25 cellular contexts compared by ENCODE assay signal in the genomic region with DNA sequence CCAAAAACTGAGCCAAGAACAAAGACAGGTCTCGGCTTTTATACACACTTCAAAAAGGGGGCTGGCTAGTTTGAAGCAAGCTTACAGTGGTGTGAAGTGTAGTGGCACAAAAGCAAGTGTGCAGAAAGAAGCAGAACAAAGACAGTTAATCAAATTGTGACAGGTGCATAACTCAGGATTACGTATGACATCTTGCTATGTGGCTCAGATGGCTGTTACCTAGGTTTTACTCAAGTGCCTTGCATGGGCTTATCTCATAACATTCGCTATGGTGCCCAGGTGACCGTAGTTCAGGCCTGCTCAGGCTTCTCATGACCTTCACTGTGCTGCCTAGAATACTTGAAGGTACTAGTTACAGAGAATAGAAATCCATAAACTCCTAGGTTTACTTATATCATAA.
DNase-seq lines count a peak whose midpoint lies in the region; ATAC-seq, FAIRE-seq and TF ChIP-seq lines count a peak whose summit lies in the region.
"Had no signal": no experiment of that assay in that cellular context is flagged by ENCODE, and none has a peak within 500 bp of the region (broad histone marks: within the 10 kb centered on the region; RNA-seq: fewer than 3 reads in every experiment).

No MANE protein-coding gene starts in this region.

- POLR2A ChIA-PET in H1 (lab: Charles Lee; ENCODE audit: partially characterized antibody) = no interaction called here

- H3K4me1 Mint-ChIP-seq in progenitor cell of endocrine pancreas (ENCODE audit: low read depth) = peaks cover 2% of the 10 kb centered on the region

- no peak overlapping the region for H2BK5ac ChIP-seq in H1 (ENCODE audit: low read depth, low read length)

- no peak overlapping the region for H4K91ac ChIP-seq in H1 (replicated peaks; ENCODE audit: insufficient read length, low read length)

- H2AK5ac ChIP-seq in H1 (ENCODE audit: low read depth, low read length) = no peak overlapping the region

- no peaks in the 10 kb centered on the region for H3K27me3 ChIP-seq in H1 (replicated peaks in 1 of 4; ENCODE audit: control insufficient read depth in 3 of 4, extremely low read depth in 1 of 4, insufficient read depth in 3 of 4, low read length in 3 of 4)
- H3K27me3 ChIP-seq: gastrocnemius medialis, SJCRH30, tibial artery had no signal

- H3K4me3 ChIP-seq in H1 (ENCODE audit: extremely low read depth in 1 of 4, insufficient read depth in 2 of 4, low read depth in 3 of 4, low read length in 4 of 4) = no peak overlapping the region
- H3K4me3 ChIP-seq: gastrocnemius medialis, left ventricle myocardium inferior, SJCRH30, skin epidermis, tibial artery had no signal

- no peaks in the 10 kb centered on the region for H3K27me3 Mint-ChIP-seq in progenitor cell of endocrine pancreas
- H3K27me3 Mint-ChIP-seq: activated naive CD8-positive, alpha-beta T cell; dendritic cell treated with granulocyte-macrophage colony-stimulating factor and Interleukin-4, amounts not matched to agents 40 ng/mL and 50 ng/mL, for 4 days had no signal

- H3K56ac ChIP-seq in H1 (replicated peaks; ENCODE audit: insufficient read length, low read depth, low read length) = no peak overlapping the region

- no peaks in the 10 kb centered on the region for H3K4me1 ChIP-seq in H1 (replicated peaks in 1 of 4; ENCODE audit: control insufficient read depth in 3 of 4, insufficient read depth in 4 of 4, low read length in 3 of 4)
- H3K4me1 ChIP-seq: gastrocnemius medialis, left ventricle myocardium inferior, SJCRH30, tibial artery had no signal

- no peak overlapping the region for H4K5ac ChIP-seq in H1 (ENCODE audit: insufficient read length, low read depth, low read length)

- no peaks in the 10 kb centered on the region; a peak in 1 of 4 replicates for H3K9me3 ChIP-seq in H1 (ENCODE audit: insufficient read depth in 2 of 2, low read depth in 1 of 2, low read length in 1 of 2)
- H3K9me3 ChIP-seq: gastrocnemius medialis, SJCRH30, tibial artery had no signal

- no peak overlapping the region for H3K4ac ChIP-seq in H1 (replicated peaks; ENCODE audit: insufficient read length, low read depth, low read length)

- H3K4me3 Mint-ChIP-seq in progenitor cell of endocrine pancreas (ENCODE audit: low read depth) = no peak overlapping the region
- H3K4me3 Mint-ChIP-seq: activated naive CD8-positive, alpha-beta T cell; dendritic cell treated with granulocyte-macrophage colony-stimulating factor and Interleukin-4, amounts not matched to agents 40 ng/mL and 50 ng/mL, for 4 days had no signal

- H3K79me1 ChIP-seq in H1 (ENCODE audit: low read depth, low read length) = no peaks in the 10 kb centered on the region

- H3K27ac ChIP-seq in H1 (ENCODE audit: low read depth, low read length) = no peak overlapping the region
- H3K27ac ChIP-seq: gastrocnemius medialis, left ventricle myocardium inferior, SJCRH30, skin epidermis, tibial artery had no signal

- no peak overlapping the region for H3K9ac ChIP-seq in H1 (replicated peaks in 1 of 4; ENCODE audit: extremely low read depth in 1 of 4, low read depth in 3 of 4, low read length in 3 of 4)

- no peak overlapping the region for H3K4me2 ChIP-seq in H1 (ENCODE audit: insufficient read depth in 1 of 2, low read depth in 2 of 2, low read length in 2 of 2)

- WGBS in H1 (ENCODE audit: extremely low coverage in 1 of 2, insufficient coverage in 1 of 2, insufficient read length in 1 of 2, insufficient replicate concordance in 2 of 2, low coverage in 1 of 2, low lambda C conversion rate in 2 of 2, missing lambda C conversion rate in 1 of 2), 2 experiments = 70% methylated on average over 4 of the region's 4 CpGs; no CpG with 5 or more reads in 1 of the 2 experiments

- no peaks in the 10 kb centered on the region for H3K23me2 ChIP-seq in H1 (ENCODE audit: low read depth, low read length)

- H4K8ac ChIP-seq in H1 (ENCODE audit: extremely low read depth, insufficient read depth, low read length) = no peak overlapping the region

- no peak overlapping the region for H2BK120ac ChIP-seq in H1 (replicated peaks; ENCODE audit: low read depth, low read length)

- no peak for TF ChIP-seq EP300 in H1 (IDR thresholded peaks at IDR 0.05; ENCODE audit: borderline replicate concordance in 1 of 2, low read depth in 2 of 2, low read length in 2 of 2)

- no peak for FAIRE-seq in H1 (lab: Jason Lieb, UNC)
- FAIRE-seq: D721Med, GM12892 had no signal

- CTCF ChIA-PET in H1 (lab: Charles Lee; ENCODE audit: partially characterized antibody) = interaction anchor here (1.0 kb wide), 1 partner anchor 50 kb away, joined by 4 read pairs; no protein-coding TSS in a partner anchor

- H3K18ac ChIP-seq in H1 (ENCODE audit: extremely low read depth, low read length) = no peak overlapping the region

- no peak overlapping the region for H2BK15ac ChIP-seq in H1 (ENCODE audit: low read length)

- no peak overlapping the region for H3K14ac ChIP-seq in H1 (ENCODE audit: insufficient read length)

- TF ChIP-seq RAD21 in H1 (IDR thresholded peaks at IDR 0.05 in 1 of 2, conservative IDR thresholded peaks at IDR 0.05 in 1 of 2; ENCODE audit: low read depth in 2 of 2, low read length in 2 of 2) = no peak

- no peak overlapping the region for H3K23ac ChIP-seq in H1 (ENCODE audit: insufficient read length)

- H2AFZ ChIP-seq in H1 (ENCODE audit: low read length) = 0 out of 2 replicates have a peak overlapping the region, but pooled peaks have one; percentile 40

- no peak for ATAC-seq in GM21529 (IDR thresholded peaks at IDR 0.05; ENCODE audit: unreplicated experiment)
- ATAC-seq: gastrocnemius medialis had no signal

- peak overlapping the region; percentile 84 for H3K27ac Mint-ChIP-seq in progenitor cell of endocrine pancreas
- H3K27ac Mint-ChIP-seq: activated naive CD8-positive, alpha-beta T cell; dendritic cell treated with granulocyte-macrophage colony-stimulating factor and Interleukin-4, amounts not matched to agents 40 ng/mL and 50 ng/mL, for 4 days had no signal

- no peak for TF ChIP-seq CTCF in H1 (IDR thresholded peaks at IDR 0.05; ENCODE audit: control extremely low read depth in 1 of 3, insufficient read depth in 1 of 3, low read depth in 1 of 3, low read length in 3 of 3)
- TF ChIP-seq CTCF in progenitor cell of endocrine pancreas (IDR thresholded peaks at IDR 0.05; ENCODE audit: unreplicated experiment) = no peak

- peaks cover 12% of the 10 kb centered on the region for H3K9me3 Mint-ChIP-seq in progenitor cell of endocrine pancreas (ENCODE audit: low read depth)

- H2BK20ac ChIP-seq in H1 (ENCODE audit: low read length) = no peak overlapping the region

- H4K20me1 ChIP-seq in H1 (replicated peaks in 1 of 2; ENCODE audit: control insufficient read depth in 1 of 2, insufficient read depth in 2 of 2, low read length in 2 of 2) = no peaks in the 10 kb centered on the region

- no peaks in the 10 kb centered on the region for H3K36me3 Mint-ChIP-seq in progenitor cell of endocrine pancreas (ENCODE audit: insufficient read depth)
- H3K36me3 Mint-ChIP-seq: activated naive CD8-positive, alpha-beta T cell had no signal

- no peak for TF ChIP-seq POLR2A in H1 (IDR thresholded peaks at IDR 0.05; ENCODE audit: control extremely low read depth in 1 of 2, low read depth in 2 of 2, low read length in 2 of 2)

- peak in 2 of 3 experiments; percentile 19 to 68 for DNase-seq in NCI-H1417 (lab: John Stamatoyannopoulos, UW)
- DNase-seq in NCI-H1417 treated with DMSO at 0.1 percent for 48 hours (lab: John Stamatoyannopoulos, UW) = no peak
- peak; percentile 71 to 84 for DNase-seq in NCI-H526 (lab: John Stamatoyannopoulos, UW)
- DNase-seq in H1 (ENCODE audit: low read depth in 1 of 2, low spot score in 2 of 2) = no peak
- no peak for DNase-seq in progenitor cell of endocrine pancreas (ENCODE audit: low spot score, unreplicated experiment)
- DNase-seq in SIG-M5 (lab: John Stamatoyannopoulos, UW) = no peak
- no peak for DNase-seq in activated CD4-positive, alpha-beta T cell treated with anti-CD3 and anti-CD28 coated beads for 4 hours
- DNase-seq: activated CD4-positive, CD25-positive, alpha-beta regulatory T cell treated with anti-CD3 and anti-CD28 coated beads, Interleukin-2, amount 50 U/mL, for 72 hours; activated T-cell treated with anti-CD3 and anti-CD28 coated beads for 4 hours; anterior cingulate cortex; EL; gastrocnemius medialis; GOT3; left ventricle myocardium inferior; NCI-H2029 treated with DMSO at 0.1 percent for 48 hours; NCI-H446 treated with DMSO at 0.1 percent for 48 hours; occipital lobe; SJCRH30; tibial artery had no signal

- no peaks in the 10 kb centered on the region for H3K36me3 ChIP-seq in H1 (ENCODE audit: control insufficient read depth in 2 of 4, insufficient read depth in 4 of 4, low read length in 3 of 4)
- H3K36me3 ChIP-seq: gastrocnemius medialis, left ventricle myocardium inferior, SJCRH30, tibial artery had no signal

- H2BK12ac ChIP-seq in H1 (ENCODE audit: low read depth, low read length) = no peak overlapping the region; the same call in 1 of the 2 replicates

- no peaks in the 10 kb centered on the region for H3K79me2 ChIP-seq in H1 (ENCODE audit: control insufficient read depth in 1 of 2, insufficient read depth in 2 of 2, low read length in 2 of 2)

TF ChIP-seq in H1, 55 proteins besides CTCF, POLR2A, EP300 and RAD21 (continues in another document):
- no peak for TF ChIP-seq POLR2AphosphoS5 (IDR thresholded peaks at IDR 0.05; ENCODE audit: low read depth, low read length)
- no peak for TF ChIP-seq KDM5A (IDR thresholded peaks at IDR 0.05; ENCODE audit: low read length)

Comparison
In these comparisons a context has a peak if more than half of its experiments do, and no peak if none do; other contexts are left out.
1. DNase-seq: peak in NCI-H1417 (2 of 3) and NCI-H526 (2 of 2); none in NCI-H1417 treated with DMSO at 0.1 percent for 48 hours (single experiment), H1 (0 of 2), progenitor cell of endocrine pancreas (single experiment), SIG-M5 (single experiment) and activated CD4-positive, alpha-beta T cell treated with anti-CD3 and anti-CD28 coated beads for 4 hours (0 of 2).